In the genomic region with DNA sequence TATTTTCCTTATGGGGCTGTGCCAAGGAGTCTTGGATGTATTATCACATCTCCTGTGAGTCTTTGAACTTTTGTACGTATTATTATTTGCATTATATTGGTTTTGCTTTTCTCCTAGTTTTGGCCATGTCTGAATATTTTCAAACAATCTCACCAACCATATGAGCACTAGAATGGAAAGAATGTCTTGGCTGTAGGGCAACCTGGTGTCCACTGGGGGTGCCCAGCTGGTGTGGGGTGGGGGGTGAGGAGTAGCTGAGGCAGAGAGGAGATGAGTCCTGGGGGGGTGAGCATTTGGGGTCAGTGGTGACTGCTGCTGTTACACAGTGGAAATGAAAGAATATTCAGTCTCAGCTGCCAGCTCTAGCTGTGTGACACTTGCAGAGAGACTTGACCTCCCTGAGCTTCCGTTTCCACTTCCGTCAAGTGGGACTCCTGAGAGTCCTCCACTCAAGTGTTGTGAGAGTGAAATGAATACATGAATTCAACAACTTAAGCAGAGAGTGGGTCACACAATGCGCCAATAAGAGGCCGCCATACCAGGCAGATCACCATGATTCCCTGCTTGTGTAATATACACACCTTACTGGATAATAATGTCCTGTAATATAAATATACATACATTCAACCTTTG, we compare ENCODE assay signal across 19 cellular contexts. TPM values are rescaled to one million over a fixed set of nuclear protein-coding genes. Genes with fewer than 3 reads are reported as not detected.
"Had no signal": no experiment of that assay in that cellular context is flagged by ENCODE, and none has a peak within 500 bp of the region (broad histone marks: within the 10 kb centered on the region; RNA-seq: fewer than 3 reads in every experiment).

No MANE protein-coding gene starts in this region.

- H3K27ac Mint-ChIP-seq: activated naive CD4-positive, alpha-beta T cell treated with anti-CD3 and anti-CD28 coated beads, Interleukin-2, amount 50 U/mL, for 72 hours; immature natural killer cell; natural killer cell treated with Interleukin-12 subunit alpha and Interleukin-12 subunit beta and Interleukin-15 and Interleukin-18, amount 100 ng/mL, for 72 hours; stimulated activated naive B cell treated with anti-CD40 and anti-IgM and Interleukin-4, amounts not matched to agents 10 μg/mL and 1 μg/mL and 100 μg/mL, for 72 hours; T-helper 17 cell had no signal

- H3K27ac ChIP-seq: breast epithelium, esophagus squamous epithelium, prostate gland, right lobe of liver had no signal

- H3K9me3 ChIP-seq: breast epithelium, esophagus squamous epithelium, mucosa of descending colon, prostate gland, right lobe of liver had no signal

- H3K27me3 ChIP-seq: breast epithelium, right lobe of liver had no signal

- H3K9me3 Mint-ChIP-seq: activated naive CD4-positive, alpha-beta T cell treated with anti-CD3 and anti-CD28 coated beads, Interleukin-2, amount 50 U/mL, for 72 hours; immature natural killer cell; natural killer cell treated with Interleukin-12 subunit alpha and Interleukin-12 subunit beta and Interleukin-15 and Interleukin-18, amount 100 ng/mL, for 72 hours had no signal

- H3K4me1 Mint-ChIP-seq: immature natural killer cell had no signal

- H3K4me3 ChIP-seq: breast epithelium, esophagus squamous epithelium, mucosa of descending colon, prostate gland, right lobe of liver had no signal

- H3K4me3 Mint-ChIP-seq: immature natural killer cell; natural killer cell treated with Interleukin-12 subunit alpha and Interleukin-12 subunit beta and Interleukin-15 and Interleukin-18, amount 100 ng/mL, for 72 hours; stimulated activated naive B cell treated with anti-CD40 and anti-IgM and Interleukin-4, amounts not matched to agents 10 μg/mL and 1 μg/mL and 100 μg/mL, for 72 hours; T-helper 17 cell had no signal

- ATAC-seq: natural killer cell treated with Interleukin-12 subunit alpha and Interleukin-12 subunit beta and Interleukin-15 and Interleukin-18, amount 100 ng/mL, for 72 hours; stimulated activated naive B cell treated with anti-CD40 and anti-IgM and Interleukin-4, amounts not matched to agents 10 μg/mL and 1 μg/mL and 100 μg/mL, for 72 hours had no signal

- DNase-seq: activated CD4-positive, alpha-beta T cell treated with anti-CD3 and anti-CD28 coated beads, Interleukin-2, amount 50 U/mL, for 1 hour; activated CD4-positive, CD25-positive, alpha-beta regulatory T cell; activated effector memory CD4-positive, alpha-beta T cell treated with Interleukin-2 at 50 U/mL for 16 hours; activated T-cell treated with anti-CD3 and anti-CD28 coated beads, Interleukin-2, amount 50 U/mL, for 1 hour; esophagus squamous epithelium; foreskin fibroblast; glutamatergic neuron; immature natural killer cell; mammary epithelial cell; mucosa of descending colon; right lobe of liver; stimulated activated naive B cell treated with anti-CD40 and anti-IgM and Interleukin-4, amounts not matched to agents 10 μg/mL and 1 μg/mL and 100 μg/mL, for 72 hours; substantia nigra; T-helper 17 cell had no signal

- H3K36me3 Mint-ChIP-seq: immature natural killer cell; natural killer cell treated with Interleukin-12 subunit alpha and Interleukin-12 subunit beta and Interleukin-15 and Interleukin-18, amount 100 ng/mL, for 72 hours had no signal

- H3K4me1 ChIP-seq: breast epithelium, esophagus squamous epithelium, prostate gland, right lobe of liver had no signal

- H3K36me3 ChIP-seq: breast epithelium, esophagus squamous epithelium, prostate gland, right lobe of liver had no signal

RNA-seq across cellular contexts. Expression of a gene that starts 12.7 kb away (rescaled TPM):
- total RNA-seq: activated naive CD4-positive, alpha-beta T cell treated with anti-CD3 and anti-CD28 coated beads, Interleukin-2, amount 50 U/mL, for 72 hours; esophagus squamous epithelium; mammary epithelial cell; mucosa of descending colon; natural killer cell treated with Interleukin-12 subunit alpha and Interleukin-12 subunit beta and Interleukin-15 and Interleukin-18, amount 100 ng/mL, for 72 hours; omental fat pad had no signal
- polyA plus RNA-seq: immature natural killer cell, mammary epithelial cell had no signal

RNA-seq across cellular contexts. Expression of a gene that starts 31.3 kb away (rescaled TPM):
- total RNA-seq: mammary epithelial cell had no signal
